In the genomic region with DNA sequence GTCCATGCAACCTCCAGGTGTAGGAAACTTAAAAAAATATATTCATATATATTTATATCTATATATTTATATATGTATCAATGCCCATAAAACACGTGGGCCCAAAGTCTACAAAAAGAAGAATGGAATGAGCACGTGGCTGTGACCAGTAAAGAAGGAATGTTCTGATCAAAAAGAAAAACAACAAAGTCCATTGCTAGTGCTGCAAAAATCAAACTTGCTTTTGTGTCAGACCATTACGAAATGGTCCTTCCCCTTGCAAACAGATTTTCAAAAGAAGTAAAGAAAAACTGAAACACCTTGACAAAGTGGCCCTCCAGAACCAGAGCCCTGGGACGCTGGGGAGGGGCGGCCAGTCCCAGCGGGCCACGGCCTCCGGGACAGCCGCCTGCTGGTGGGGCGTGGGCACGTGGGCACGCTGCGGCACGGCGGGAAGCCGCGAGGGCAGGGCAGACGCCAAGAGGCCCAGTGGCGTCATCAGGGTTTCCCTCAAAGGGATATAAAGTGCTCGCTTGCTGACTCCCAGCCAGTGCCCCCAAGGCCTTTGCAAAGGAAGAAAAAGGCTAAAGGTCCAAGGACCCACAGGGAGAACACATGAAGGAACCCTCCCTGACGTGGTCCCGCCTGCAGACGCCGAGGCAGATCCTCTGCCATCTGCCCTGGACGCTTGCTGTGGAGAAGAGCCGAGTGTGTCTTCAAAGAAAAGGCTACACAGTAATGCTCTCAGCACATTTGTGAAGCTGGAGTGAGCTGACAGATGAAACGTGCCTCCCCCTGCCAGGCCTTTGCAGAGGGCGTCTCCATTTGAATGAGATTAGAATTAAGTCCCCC, we compare ENCODE assay signal across 25 cellular contexts.
DNase-seq lines count a peak whose midpoint lies in the region; ATAC-seq and TF ChIP-seq lines count a peak whose summit lies in the region.
"Had no signal": no experiment of that assay in that cellular context is flagged by ENCODE, and none has a peak within 500 bp of the region (broad histone marks: within the 10 kb centered on the region; RNA-seq: fewer than 3 reads in every experiment).

No MANE protein-coding gene starts in this region.

- ATAC-seq in GM21526 (IDR thresholded peaks at IDR 0.05; ENCODE audit: low FRiP score, unreplicated experiment), result no peak
- ATAC-seq: activated T-cell treated with anti-CD3 and anti-CD28 coated beads, Interleukin-2, amount 50 U/mL, for 72 hours; Panc1; stimulated activated naive CD8-positive, alpha-beta T cell treated with anti-CD3 and anti-CD28 coated beads, Interleukin-15, amount 100 ng/mL, for 72 hours had no signal

- intact Hi-C loops in activated naive CD4-positive, alpha-beta T cell treated with anti-CD3 and anti-CD28 coated beads for 36 hours (cut with micrococcal nuclease), result no loop called here
- intact Hi-C loops in sigmoid colon (cut with DNase I), result no loop called here

- no peak overlapping the region for H3K4me3 Mint-ChIP-seq in activated naive CD4-positive, alpha-beta T cell treated with anti-CD3 and anti-CD28 coated beads for 36 hours
- H3K4me3 Mint-ChIP-seq: activated naive CD4-positive, alpha-beta T cell treated with anti-CD3 and anti-CD28 coated beads, Interleukin-2, amount 50 U/mL, for 24 hours; activated T-cell treated with anti-CD3 and anti-CD28 coated beads, Interleukin-2, amount 50 U/mL, for 72 hours; memory B cell; stimulated activated naive CD8-positive, alpha-beta T cell treated with anti-CD3 and anti-CD28 coated beads, Interleukin-15, amount 100 ng/mL, for 72 hours had no signal

- H3K9me3 ChIP-seq in sigmoid colon, result peaks cover 0 to 2% (median 0%) of the 10 kb centered on the region in 4 donors
- H3K9me3 ChIP-seq: BLaER1, right atrium auricular region, SJSA1 had no signal

- H3K27ac Mint-ChIP-seq in activated naive CD4-positive, alpha-beta T cell treated with anti-CD3 and anti-CD28 coated beads for 36 hours, result no peak overlapping the region
- H3K27ac Mint-ChIP-seq: activated naive CD4-positive, alpha-beta T cell treated with anti-CD3 and anti-CD28 coated beads, Interleukin-2, amount 50 U/mL, for 24 hours; activated T-cell treated with anti-CD3 and anti-CD28 coated beads, Interleukin-2, amount 50 U/mL, for 72 hours; memory B cell; stimulated activated naive CD8-positive, alpha-beta T cell treated with anti-CD3 and anti-CD28 coated beads, Interleukin-15, amount 100 ng/mL, for 72 hours had no signal

- TF ChIP-seq EP300 in sigmoid colon (IDR thresholded peaks at IDR 0.05), result no peak

- no peaks in the 10 kb centered on the region for H3K27me3 ChIP-seq in sigmoid colon
- H3K27me3 ChIP-seq: BLaER1, dorsolateral prefrontal cortex, right atrium auricular region, SJSA1, tibial nerve had no signal

- H3K4me1 Mint-ChIP-seq in activated naive CD4-positive, alpha-beta T cell treated with anti-CD3 and anti-CD28 coated beads for 36 hours (ENCODE audit: low read depth), result no peaks in the 10 kb centered on the region
- H3K4me1 Mint-ChIP-seq: activated naive CD4-positive, alpha-beta T cell treated with anti-CD3 and anti-CD28 coated beads, Interleukin-2, amount 50 U/mL, for 24 hours; memory B cell; stimulated activated naive CD8-positive, alpha-beta T cell treated with anti-CD3 and anti-CD28 coated beads, Interleukin-15, amount 100 ng/mL, for 72 hours had no signal

- 93 to 95% methylated on average over 28 of the region's 28 CpGs for WGBS in sigmoid colon, 2 donors

- H3K4me1 ChIP-seq in sigmoid colon, result no peaks in the 10 kb centered on the region
- H3K4me1 ChIP-seq: right atrium auricular region, SJSA1, tibial nerve had no signal

- H3K36me3 ChIP-seq in sigmoid colon, result peaks cover 29 to 64% (median 33%) of the 10 kb centered on the region in 4 donors

- no peaks in the 10 kb centered on the region for H3K27me3 Mint-ChIP-seq in activated naive CD4-positive, alpha-beta T cell treated with anti-CD3 and anti-CD28 coated beads for 36 hours (ENCODE audit: low read depth)
- H3K27me3 Mint-ChIP-seq: activated naive CD4-positive, alpha-beta T cell treated with anti-CD3 and anti-CD28 coated beads, Interleukin-2, amount 50 U/mL, for 24 hours; memory B cell; stimulated activated naive CD8-positive, alpha-beta T cell treated with anti-CD3 and anti-CD28 coated beads, Interleukin-15, amount 100 ng/mL, for 72 hours had no signal

- H3K27ac ChIP-seq in sigmoid colon, result no peak overlapping the region
- H3K27ac ChIP-seq: 22Rv1, BLaER1, dorsolateral prefrontal cortex, HL-60, right atrium auricular region, SJSA1 had no signal

- no peak for TF ChIP-seq POLR2A in sigmoid colon (IDR thresholded peaks at IDR 0.05)

- TF ChIP-seq CTCF in sigmoid colon (IDR thresholded peaks at IDR 0.05), result no peak

- H3K9me3 Mint-ChIP-seq in activated naive CD4-positive, alpha-beta T cell treated with anti-CD3 and anti-CD28 coated beads for 36 hours, result no peaks in the 10 kb centered on the region
- H3K9me3 Mint-ChIP-seq: activated naive CD4-positive, alpha-beta T cell treated with anti-CD3 and anti-CD28 coated beads, Interleukin-2, amount 50 U/mL, for 24 hours; activated T-cell treated with anti-CD3 and anti-CD28 coated beads, Interleukin-2, amount 50 U/mL, for 72 hours; memory B cell; stimulated activated naive CD8-positive, alpha-beta T cell treated with anti-CD3 and anti-CD28 coated beads, Interleukin-15, amount 100 ng/mL, for 72 hours had no signal

- CTCF ChIA-PET in activated naive CD4-positive, alpha-beta T cell treated with anti-CD3 and anti-CD28 coated beads for 36 hours (lab: Charles Lee), result no interaction called here

- no peak overlapping the region for H3K4me3 ChIP-seq in sigmoid colon
- H3K4me3 ChIP-seq: BLaER1, dorsolateral prefrontal cortex, right atrium auricular region, SJSA1, tibial nerve had no signal

- H3K36me3 Mint-ChIP-seq in activated naive CD4-positive, alpha-beta T cell treated with anti-CD3 and anti-CD28 coated beads for 36 hours (ENCODE audit: low read depth), result peaks cover 20% of the 10 kb centered on the region

- peak; percentile 5 for DNase-seq in activated naive CD4-positive, alpha-beta T cell treated with anti-CD3 and anti-CD28 coated beads, Interleukin-2, amount 50 U/mL, for 16 hours
- DNase-seq in activated naive CD4-positive, alpha-beta T cell treated with anti-CD3 and anti-CD28 coated beads for 36 hours, result no peak
- DNase-seq in amniotic stem cell (lab: John Stamatoyannopoulos, UW), result peak; percentile 2
- peak; percentile 42 for DNase-seq in fibroblast of peridontal ligament (ENCODE audit: extremely low read depth)
- peak; percentile 40 for DNase-seq in sigmoid colon
- no peak for DNase-seq in NOMO-1 treated with dmso at 0.1 percent for 144 hours (lab: John Stamatoyannopoulos, UW; ENCODE audit: unreplicated experiment)
- no peak for DNase-seq in MV-4-11 (lab: John Stamatoyannopoulos, UW)
- DNase-seq: activated CD4-positive, alpha-beta T cell treated with anti-CD3 and anti-CD28 coated beads for 4 hours; activated T-cell treated with anti-CD3 and anti-CD28 coated beads, Interleukin-2, amount 50 U/mL, for 72 hours; NCI-H1417 treated with DMSO at 0.1 percent for 48 hours; NCI-H2107; NCI-H510A; NK-92 treated with Interleukin-12 subunit alpha and Interleukin-12 subunit beta, amount 100 ng/mL, for 24 hours; stimulated activated naive CD8-positive, alpha-beta T cell treated with anti-CD3 and anti-CD28 coated beads, Interleukin-15, amount 100 ng/mL, for 72 hours had no signal

Comparison
In these comparisons a context has a peak if more than half of its experiments do, and no peak if none do; other contexts are left out.
1. DNase-seq: peak in activated naive CD4-positive, alpha-beta T cell treated with anti-CD3 and anti-CD28 coated beads, Interleukin-2, amount 50 U/mL, for 16 hours (single experiment), amniotic stem cell (single experiment), fibroblast of peridontal ligament (single experiment) and sigmoid colon (single experiment); none in activated naive CD4-positive, alpha-beta T cell treated with anti-CD3 and anti-CD28 coated beads for 36 hours (single experiment), NOMO-1 treated with dmso at 0.1 percent for 144 hours (single experiment) and MV-4-11 (single experiment).